1 cellular context compared by ENCODE assay signal in the genomic region with DNA sequence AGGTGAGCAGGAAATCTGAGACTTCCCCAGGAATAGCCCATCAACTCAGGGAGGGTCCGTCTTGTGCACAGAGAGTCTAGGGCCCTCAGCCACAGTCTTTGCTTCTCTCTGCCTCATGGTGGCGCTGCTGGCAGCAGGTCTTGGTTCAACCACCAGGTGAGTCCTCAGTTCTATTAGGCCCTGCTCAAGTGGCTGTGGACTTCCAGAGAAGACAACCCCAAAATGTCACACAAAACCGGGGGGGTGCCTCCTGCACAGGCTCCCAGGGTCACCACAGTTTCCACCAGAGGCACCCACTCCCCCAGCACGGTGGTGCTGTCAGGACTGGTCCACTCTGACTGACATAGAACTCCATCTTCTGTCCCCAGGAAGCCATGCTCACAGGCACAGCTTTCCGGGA.
TF ChIP-seq lines count a peak whose summit lies in the region.

No MANE protein-coding gene starts in this region.

TF ChIP-seq in WTC11, 78 proteins besides CTCF, POLR2A, EP300 and RAD21 (continued from another document):
- TF ChIP-seq, protein P1, sequence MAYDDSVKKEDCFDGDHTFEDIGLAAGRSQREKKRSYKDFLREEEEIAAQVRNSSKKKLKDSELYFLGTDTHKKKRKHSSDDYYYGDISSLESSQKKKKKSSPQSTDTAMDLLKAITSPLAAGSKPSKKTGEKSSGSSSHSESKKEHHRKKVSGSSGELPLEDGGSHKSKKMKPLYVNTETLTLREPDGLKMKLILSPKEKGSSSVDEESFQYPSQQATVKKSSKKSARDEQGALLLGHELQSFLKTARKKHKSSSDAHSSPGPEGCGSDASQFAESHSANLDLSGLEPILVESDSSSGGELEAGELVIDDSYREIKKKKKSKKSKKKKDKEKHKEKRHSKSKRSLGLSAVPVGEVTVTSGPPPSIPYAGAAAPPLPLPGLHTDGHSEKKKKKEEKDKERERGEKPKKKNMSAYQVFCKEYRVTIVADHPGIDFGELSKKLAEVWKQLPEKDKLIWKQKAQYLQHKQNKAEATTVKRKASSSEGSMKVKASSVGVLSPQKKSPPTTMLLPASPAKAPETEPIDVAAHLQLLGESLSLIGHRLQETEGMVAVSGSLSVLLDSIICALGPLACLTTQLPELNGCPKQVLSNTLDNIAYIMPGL (CRISPR knock-in tag; IDR thresholded peaks at IDR 0.05): no peak
